Comparison of ENCODE assay signal across 20 cellular contexts in genomic region chr6:53293691-53294090, GRCh38. TPM values are rescaled to one million over a fixed set of nuclear protein-coding genes. Genes with fewer than 3 reads are reported as not detected.
DNase-seq lines count a peak whose midpoint lies in the region; ATAC-seq and TF ChIP-seq lines count a peak whose summit lies in the region.
"Had no signal": no experiment of that assay in that cellular context is flagged by ENCODE, and none has a peak within 500 bp of the region (broad histone marks: within the 10 kb centered on the region; RNA-seq: fewer than 3 reads in every experiment).

No MANE protein-coding gene starts in this region.

- TF ChIP-seq CTCF in PC-3 (conservative IDR thresholded peaks at IDR 0.05; ENCODE audit: low read depth, low read length) (no peak), epithelial cell of esophagus (IDR thresholded peaks at IDR 0.05; ENCODE audit: insufficient read depth, low read depth, low read length, missing control alignments) (no peak), progenitor cell of endocrine pancreas (IDR thresholded peaks at IDR 0.05; ENCODE audit: unreplicated experiment) (no peak)

- no peaks in the 10 kb centered on the region for H4K20me1 ChIP-seq in PC-3 (ENCODE audit: low read length)

- H3K9me3 Mint-ChIP-seq in activated naive CD4-positive, alpha-beta T cell treated with anti-CD3 and anti-CD28 coated beads, Interleukin-2, amount 10 ng/mL, durations not matched to agents 7 days and 5 days = no peaks in the 10 kb centered on the region
- H3K9me3 Mint-ChIP-seq in activated naive CD4-positive, alpha-beta T cell treated with anti-CD3 and anti-CD28 coated beads, Interleukin-2, amount 50 U/mL, for 72 hours = no peaks in the 10 kb centered on the region
- H3K9me3 Mint-ChIP-seq in stimulated activated memory B cell treated with anti-CD40 and anti-IgM and Interleukin-4, amounts not matched to agents 10 μg/mL and 1 μg/mL and 100 μg/mL, for 72 hours = no peaks in the 10 kb centered on the region
- no peaks in the 10 kb centered on the region for H3K9me3 Mint-ChIP-seq in progenitor cell of endocrine pancreas (ENCODE audit: low read depth)

- no peaks in the 10 kb centered on the region for H3K27me3 ChIP-seq in PC-3 (ENCODE audit: low read length)
- H3K27me3 ChIP-seq: heart left ventricle, thyroid gland had no signal

- peaks cover 37% of the 10 kb centered on the region for H3K36me3 Mint-ChIP-seq in activated naive CD4-positive, alpha-beta T cell treated with anti-CD3 and anti-CD28 coated beads, Interleukin-2, amount 10 ng/mL, durations not matched to agents 7 days and 5 days
- H3K36me3 Mint-ChIP-seq in activated naive CD4-positive, alpha-beta T cell treated with anti-CD3 and anti-CD28 coated beads, Interleukin-2, amount 50 U/mL, for 72 hours = peaks cover 7 to 36% of the 10 kb centered on the region in 2 donors
- peaks cover 51% of the 10 kb centered on the region for H3K36me3 Mint-ChIP-seq in stimulated activated memory B cell treated with anti-CD40 and anti-IgM and Interleukin-4, amounts not matched to agents 10 μg/mL and 1 μg/mL and 100 μg/mL, for 72 hours
- H3K36me3 Mint-ChIP-seq in progenitor cell of endocrine pancreas (ENCODE audit: insufficient read depth) = peaks cover 6% of the 10 kb centered on the region

- H3K27ac Mint-ChIP-seq in activated naive CD4-positive, alpha-beta T cell treated with anti-CD3 and anti-CD28 coated beads, Interleukin-2, amount 10 ng/mL, durations not matched to agents 7 days and 5 days = peak overlapping the region; percentile 5
- H3K27ac Mint-ChIP-seq in activated naive CD4-positive, alpha-beta T cell treated with anti-CD3 and anti-CD28 coated beads, Interleukin-2, amount 50 U/mL, for 72 hours = peak overlapping the region in 1 of 2 donors; percentile 53
- H3K27ac Mint-ChIP-seq in stimulated activated memory B cell treated with anti-CD40 and anti-IgM and Interleukin-4, amounts not matched to agents 10 μg/mL and 1 μg/mL and 100 μg/mL, for 72 hours = peak overlapping the region; percentile 74
- no peak overlapping the region for H3K27ac Mint-ChIP-seq in progenitor cell of endocrine pancreas

- H3K9me3 ChIP-seq in PC-3 (ENCODE audit: low read length) = no peaks in the 10 kb centered on the region
- H3K9me3 ChIP-seq: heart left ventricle, thyroid gland had no signal

- H3K27ac ChIP-seq in PC-3 (ENCODE audit: low read length) = no peak overlapping the region
- H3K27ac ChIP-seq: heart left ventricle, thyroid gland, VCaP had no signal

- DNase-seq in activated naive CD4-positive, alpha-beta T cell treated with anti-CD3 and anti-CD28 coated beads, Interleukin-2, amount 10 ng/mL, durations not matched to agents 7 days and 5 days = no peak
- no peak for DNase-seq in activated naive CD4-positive, alpha-beta T cell treated with anti-CD3 and anti-CD28 coated beads, Interleukin-2, amount 50 U/mL, for 72 hours (ENCODE audit: low spot score in 2 of 2)
- no peak for DNase-seq in PC-3
- DNase-seq in epithelial cell of esophagus (ENCODE audit: low read depth) = peak; percentile 61
- DNase-seq in progenitor cell of endocrine pancreas (ENCODE audit: low spot score, unreplicated experiment) = no peak
- no peak for DNase-seq in DMS114 treated with DMSO at 0.1 percent for 48 hours (lab: John Stamatoyannopoulos, UW; ENCODE audit: unreplicated experiment)
- DNase-seq in stimulated activated CD4-positive, alpha-beta T cell treated with anti-CD3 and anti-CD28 coated beads, Interleukin-15, amount 100 ng/mL, for 24 hours = no peak
- DNase-seq: activated effector memory CD4-positive, alpha-beta T cell treated with Interleukin-2 at 50 U/mL for 16 hours; aorta; cerebellar nuclear complex; effector memory CD4-positive, alpha-beta T cell; heart left ventricle; left ventricle myocardium superior; NCI-H2107; Right ventricle myocardium superior; stimulated activated naive CD4-positive, alpha-beta T cell; thyroid gland had no signal

- peaks cover 22% of the 10 kb centered on the region for H3K79me2 ChIP-seq in PC-3 (ENCODE audit: low read length)

- POLR2A ChIA-PET in PC-3 (lab: Charles Lee; ENCODE audit: unreplicated experiment) = no interaction called here

- H2AFZ ChIP-seq in PC-3 (ENCODE audit: low read length) = no peak overlapping the region

- 0 out of 2 replicates have a peak, but pooled peaks cover 4% of the 10 kb centered on the region for H3K36me3 ChIP-seq in PC-3 (ENCODE audit: low read depth, low read length)
- H3K36me3 ChIP-seq: thyroid gland had no signal

- H3K4me3 Mint-ChIP-seq in activated naive CD4-positive, alpha-beta T cell treated with anti-CD3 and anti-CD28 coated beads, Interleukin-2, amount 10 ng/mL, durations not matched to agents 7 days and 5 days = no peak overlapping the region
- no peak overlapping the region for H3K4me3 Mint-ChIP-seq in stimulated activated memory B cell treated with anti-CD40 and anti-IgM and Interleukin-4, amounts not matched to agents 10 μg/mL and 1 μg/mL and 100 μg/mL, for 72 hours
- H3K4me3 Mint-ChIP-seq in progenitor cell of endocrine pancreas (ENCODE audit: low read depth) = no peak overlapping the region

- no peaks in the 10 kb centered on the region for H3K9me2 ChIP-seq in PC-3 (replicated peaks; ENCODE audit: low read length)

- H3K4me2 ChIP-seq in PC-3 (ENCODE audit: low read length) = no peak overlapping the region

- TSS peak; percentile 18 for BruUV-seq in PC-3 (replicated peaks; lab: Mats Ljungman, UMichigan)

- ATAC-seq in activated naive CD4-positive, alpha-beta T cell treated with anti-CD3 and anti-CD28 coated beads, Interleukin-2, amount 50 U/mL, for 72 hours = no peak
- no peak for ATAC-seq in PC-3
- no peak for ATAC-seq in stimulated activated memory B cell treated with anti-CD40 and anti-IgM and Interleukin-4, amounts not matched to agents 10 μg/mL and 1 μg/mL and 100 μg/mL, for 72 hours
- ATAC-seq: left ventricle myocardium superior, sciatic nerve had no signal

- CTCF ChIA-PET in activated naive CD4-positive, alpha-beta T cell treated with anti-CD3 and anti-CD28 coated beads, Interleukin-2, amount 10 ng/mL, durations not matched to agents 7 days and 5 days (lab: Charles Lee) = interaction anchor here (1.4 kb wide), 1 partner anchor 9 kb away, joined by 4 read pairs; no protein-coding TSS in a partner anchor
- CTCF ChIA-PET in PC-3 (lab: Charles Lee) = no interaction called here

- peaks cover 7% of the 10 kb centered on the region; the same call in 1 of the 2 replicates for H3K4me1 ChIP-seq in PC-3 (ENCODE audit: insufficient read depth, low read length)
- H3K4me1 ChIP-seq: thyroid gland had no signal

- H3K4me3 ChIP-seq in PC-3 (ENCODE audit: low read length) (no peak overlapping the region), epithelial cell of esophagus (ENCODE audit: low read length) (no peak overlapping the region)
- H3K4me3 ChIP-seq: heart left ventricle, thyroid gland had no signal

- H3K9ac ChIP-seq in PC-3 (ENCODE audit: low read length) = no peak overlapping the region

- no peaks in the 10 kb centered on the region for H3F3A ChIP-seq in PC-3 (ENCODE audit: low read length, unreplicated experiment)

- peaks cover 47% of the 10 kb centered on the region for H3K4me1 Mint-ChIP-seq in activated naive CD4-positive, alpha-beta T cell treated with anti-CD3 and anti-CD28 coated beads, Interleukin-2, amount 10 ng/mL, durations not matched to agents 7 days and 5 days
- peaks cover 89% of the 10 kb centered on the region for H3K4me1 Mint-ChIP-seq in stimulated activated memory B cell treated with anti-CD40 and anti-IgM and Interleukin-4, amounts not matched to agents 10 μg/mL and 1 μg/mL and 100 μg/mL, for 72 hours
- peaks cover 1% of the 10 kb centered on the region for H3K4me1 Mint-ChIP-seq in progenitor cell of endocrine pancreas (ENCODE audit: low read depth)

- intact Hi-C loops in PC-3 (cut with micrococcal nuclease) = loop anchor here (10.0 kb wide), 1 partner anchor 119 kb away; no protein-coding TSS in a partner anchor

- H3K27me3 Mint-ChIP-seq in activated naive CD4-positive, alpha-beta T cell treated with anti-CD3 and anti-CD28 coated beads, Interleukin-2, amount 10 ng/mL, durations not matched to agents 7 days and 5 days = no peaks in the 10 kb centered on the region
- no peaks in the 10 kb centered on the region for H3K27me3 Mint-ChIP-seq in stimulated activated memory B cell treated with anti-CD40 and anti-IgM and Interleukin-4, amounts not matched to agents 10 μg/mL and 1 μg/mL and 100 μg/mL, for 72 hours
- no peaks in the 10 kb centered on the region for H3K27me3 Mint-ChIP-seq in progenitor cell of endocrine pancreas

RNA-seq across cellular contexts. Expression of gene ELOVL5, which starts 55.1 kb away (rescaled TPM):
- 100 to 1,000 TPM in 1 of 2 donors, 10 to 100 TPM in 1; 84.6 to 134 TPM for total RNA-seq in activated naive CD4-positive, alpha-beta T cell treated with anti-CD3 and anti-CD28 coated beads, Interleukin-2, amount 50 U/mL, for 72 hours
- 57.2 and 62.7 TPM in 2 replicates for total RNA-seq in PC-3 (2014; rRNA removed)
- 67.1 and 74.4 TPM in 2 replicates for total RNA-seq in progenitor cell of endocrine pancreas
